8 cellular contexts compared by ENCODE assay signal in genomic region chr1:231724876-231725647, GRCh38.
DNase-seq lines count a peak whose midpoint lies in the region; ATAC-seq lines count a peak whose summit lies in the region.

No MANE protein-coding gene starts in this region.

- DNase-seq in COLO829 (ENCODE audit: low spot score) (peak; percentile 67), LHCN-M2 (ENCODE audit: low read depth) (peak; percentile 69), UCSD-AML1 (lab: John Stamatoyannopoulos, UW; ENCODE audit: unreplicated experiment) (peak; percentile 32), left ventricle myocardium superior (peak; percentile 29), stromal cell of bone marrow (ENCODE audit: low read depth) (peak; percentile 38), T-helper 9 cell (no peak)

- ATAC-seq in GM18502 (IDR thresholded peaks at IDR 0.05; ENCODE audit: poor library complexity, unreplicated experiment) (peak; percentile 63), left ventricle myocardium superior (peak; percentile 70), HG03097 (IDR thresholded peaks at IDR 0.05; ENCODE audit: low FRiP score, unreplicated experiment) (no peak)

- intact Hi-C loops in left ventricle myocardium superior (cut with micrococcal nuclease), result no loop called here
